20 cellular contexts compared by ENCODE assay signal in genomic region chr16:66842765-66843164, GRCh38. TPM values are rescaled to one million over a fixed set of nuclear protein-coding genes. Genes with fewer than 3 reads are reported as not detected.
DNase-seq lines count a peak whose midpoint lies in the region; ATAC-seq and TF ChIP-seq lines count a peak whose summit lies in the region.
"Had no signal": no experiment of that assay in that cellular context is flagged by ENCODE, and none has a peak within 500 bp of the region (broad histone marks: within the 10 kb centered on the region; RNA-seq: fewer than 3 reads in every experiment).

No MANE protein-coding gene starts in this region.

- H3K4me3 ChIP-seq in Karpas-422 (ENCODE audit: low read length), result no peak overlapping the region
- H3K4me3 ChIP-seq: HAP-1, lung, skin epidermis had no signal

- no peak overlapping the region for H3K9ac ChIP-seq in Karpas-422 (ENCODE audit: low read length)

- CTCF ChIA-PET in activated CD8-positive, alpha-beta memory T cell treated with anti-CD3 and anti-CD28 coated beads, Interleukin-2, amount 10 ng/mL, durations not matched to agents 7 days and 5 days (lab: Charles Lee), result interaction anchor here (1.1 to 5.4 kb wide), 3 partner anchors 12 to 30 kb away, joined by 3 to 47 read pairs (median 12); partner anchors contain the start of gene NAE1

- H3K4me2 ChIP-seq in Karpas-422 (ENCODE audit: low read depth, low read length, poor library complexity, severe bottlenecking), result no peak overlapping the region

- no peaks in the 10 kb centered on the region for H3K36me3 ChIP-seq in Karpas-422 (ENCODE audit: insufficient read depth, low read length)
- H3K36me3 ChIP-seq: HAP-1 had no signal

- H3K27me3 Mint-ChIP-seq in activated CD8-positive, alpha-beta memory T cell treated with anti-CD3 and anti-CD28 coated beads, Interleukin-2, amount 10 ng/mL, durations not matched to agents 7 days and 5 days, result peaks cover 65% of the 10 kb centered on the region
- peaks cover 98% of the 10 kb centered on the region for H3K27me3 Mint-ChIP-seq in nephron progenitor cell (ENCODE audit: low read depth, poor library complexity)

- peak; percentile 34 for DNase-seq in activated CD8-positive, alpha-beta memory T cell treated with anti-CD3 and anti-CD28 coated beads, Interleukin-2, amount 10 ng/mL, durations not matched to agents 7 days and 5 days
- DNase-seq in activated CD8-positive, alpha-beta memory T cell treated with anti-CD3 and anti-CD28 coated beads, Interleukin-2, amount 50 U/mL, for 4 hours, result no peak
- DNase-seq in NCI-H69 (lab: John Stamatoyannopoulos, UW), result peak; percentile 86
- DNase-seq in iris pigment epithelial cell (ENCODE audit: low read depth), result peak; percentile 18
- peak; percentile 17 for DNase-seq in ureter (ENCODE audit: low spot score)
- no peak for DNase-seq in Karpas-422
- DNase-seq in nephron progenitor cell, result no peak
- no peak for DNase-seq in hippocampal formation (lab: John Stamatoyannopoulos, UW)
- DNase-seq: activated CD4-positive, alpha-beta T cell treated with anti-CD3 and anti-CD28 coated beads, Interleukin-2, amount 50 U/mL, for 4 hours; CD8-positive, alpha-beta T cell; NCI-H510A treated with DMSO at 0.1 percent for 48 hours; nucleus accumbens; trophoblast cell had no signal

- no peak for ATAC-seq in activated CD8-positive, alpha-beta memory T cell treated with anti-CD3 and anti-CD28 coated beads, Interleukin-2, amount 10 ng/mL, durations not matched to agents 7 days and 5 days
- ATAC-seq: CD8-positive, alpha-beta T cell; stimulated activated effector memory CD8-positive, alpha-beta T cell treated with anti-CD3 and anti-CD28 coated beads, Interleukin-12 subunit alpha, Interleukin-12 subunit beta, amount 100 ng/mL, for 72 hours had no signal

- H3K9me3 Mint-ChIP-seq in activated CD8-positive, alpha-beta memory T cell treated with anti-CD3 and anti-CD28 coated beads, Interleukin-2, amount 10 ng/mL, durations not matched to agents 7 days and 5 days (ENCODE audit: low read depth), result no peaks in the 10 kb centered on the region
- peaks cover 15% of the 10 kb centered on the region for H3K9me3 Mint-ChIP-seq in nephron progenitor cell
- H3K9me3 Mint-ChIP-seq: activated T-helper 1 cell treated with anti-CD3 and anti-CD28 coated beads, Interleukin-12 subunit alpha, Interleukin-12 subunit beta, Interleukin-2, Interleukin-4 antibody, amounts not matched to agents 30 ng/mL and 10 ng/mL and 1 ng/mL, durations not matched to agents 14 hours and 24 hours and 36 hours; CD8-positive, alpha-beta T cell; stimulated activated effector memory CD8-positive, alpha-beta T cell treated with anti-CD3 and anti-CD28 coated beads, Interleukin-12 subunit alpha, Interleukin-12 subunit beta, amount 100 ng/mL, for 72 hours had no signal

- no peak for TF ChIP-seq CTCF in nephron progenitor cell (IDR thresholded peaks at IDR 0.05)

- H3K27ac Mint-ChIP-seq in activated CD8-positive, alpha-beta memory T cell treated with anti-CD3 and anti-CD28 coated beads, Interleukin-2, amount 10 ng/mL, durations not matched to agents 7 days and 5 days, result no peak overlapping the region
- H3K27ac Mint-ChIP-seq in nephron progenitor cell, result no peak overlapping the region
- H3K27ac Mint-ChIP-seq: activated T-helper 1 cell treated with anti-CD3 and anti-CD28 coated beads, Interleukin-12 subunit alpha, Interleukin-12 subunit beta, Interleukin-2, Interleukin-4 antibody, amounts not matched to agents 30 ng/mL and 10 ng/mL and 1 ng/mL, durations not matched to agents 14 hours and 24 hours and 36 hours; CD8-positive, alpha-beta T cell; IgD-negative memory B cell; stimulated activated effector memory CD8-positive, alpha-beta T cell treated with anti-CD3 and anti-CD28 coated beads, Interleukin-12 subunit alpha, Interleukin-12 subunit beta, amount 100 ng/mL, for 72 hours had no signal

- H3K9me3 ChIP-seq in Karpas-422 (ENCODE audit: low read length), result no peaks in the 10 kb centered on the region
- H3K9me3 ChIP-seq: HAP-1 had no signal

- H2AFZ ChIP-seq in Karpas-422 (ENCODE audit: low read length), result no peak overlapping the region

- H3K4me1 ChIP-seq in Karpas-422 (ENCODE audit: low read length), result peaks cover 7% of the 10 kb centered on the region
- H3K4me1 ChIP-seq: HAP-1 had no signal

- no peaks in the 10 kb centered on the region for H3K27me3 ChIP-seq in Karpas-422 (ENCODE audit: low read length)

- no peaks in the 10 kb centered on the region for H3K36me3 Mint-ChIP-seq in activated CD8-positive, alpha-beta memory T cell treated with anti-CD3 and anti-CD28 coated beads, Interleukin-2, amount 10 ng/mL, durations not matched to agents 7 days and 5 days
- no peaks in the 10 kb centered on the region for H3K36me3 Mint-ChIP-seq in nephron progenitor cell (ENCODE audit: low read depth)
- H3K36me3 Mint-ChIP-seq: CD8-positive, alpha-beta T cell; IgD-negative memory B cell; stimulated activated effector memory CD8-positive, alpha-beta T cell treated with anti-CD3 and anti-CD28 coated beads, Interleukin-12 subunit alpha, Interleukin-12 subunit beta, amount 100 ng/mL, for 72 hours had no signal

- H3K27ac ChIP-seq in Karpas-422 (ENCODE audit: low read length), result no peak overlapping the region
- H3K27ac ChIP-seq: skin epidermis had no signal

- peaks cover 13% of the 10 kb centered on the region for H3K4me1 Mint-ChIP-seq in activated CD8-positive, alpha-beta memory T cell treated with anti-CD3 and anti-CD28 coated beads, Interleukin-2, amount 10 ng/mL, durations not matched to agents 7 days and 5 days
- H3K4me1 Mint-ChIP-seq in nephron progenitor cell, result no peaks in the 10 kb centered on the region

- no peaks in the 10 kb centered on the region for H3K9me2 ChIP-seq in Karpas-422 (replicated peaks; ENCODE audit: insufficient read depth, low read length)

- H3K79me2 ChIP-seq in Karpas-422 (ENCODE audit: low read length), result no peaks in the 10 kb centered on the region

- H3K4me3 Mint-ChIP-seq in activated CD8-positive, alpha-beta memory T cell treated with anti-CD3 and anti-CD28 coated beads, Interleukin-2, amount 10 ng/mL, durations not matched to agents 7 days and 5 days, result no peak overlapping the region
- no peak overlapping the region for H3K4me3 Mint-ChIP-seq in nephron progenitor cell
- H3K4me3 Mint-ChIP-seq: activated T-helper 1 cell treated with anti-CD3 and anti-CD28 coated beads, Interleukin-12 subunit alpha, Interleukin-12 subunit beta, Interleukin-2, Interleukin-4 antibody, amounts not matched to agents 30 ng/mL and 10 ng/mL and 1 ng/mL, durations not matched to agents 14 hours and 24 hours and 36 hours had no signal

- H4K20me1 ChIP-seq in Karpas-422 (ENCODE audit: insufficient read depth, low read depth, low read length), result no peaks in the 10 kb centered on the region

RNA-seq across cellular contexts. Expression of gene CA7, which starts 1.4 kb away (rescaled TPM):
- not detected for total RNA-seq in activated CD8-positive, alpha-beta memory T cell treated with anti-CD3 and anti-CD28 coated beads, Interleukin-2, amount 10 ng/mL, durations not matched to agents 7 days and 5 days
- total RNA-seq in ureter, result not detected
- not detected in 2 replicates for total RNA-seq in Karpas-422 (2014; rRNA removed; shearing (Covaris generic); ENCODE audit: low replicate concordance)
- total RNA-seq: CD8-positive, alpha-beta T cell; endothelial cell of umbilical vein; lung had no signal

RNA-seq across cellular contexts. Expression of gene NAE1, which starts 12.0 kb away (rescaled TPM):
- total RNA-seq in activated CD8-positive, alpha-beta memory T cell treated with anti-CD3 and anti-CD28 coated beads, Interleukin-2, amount 10 ng/mL, durations not matched to agents 7 days and 5 days, result 10 to 100 TPM; 81.1 to 88.5 TPM
- 67.8 TPM for total RNA-seq in ureter
- total RNA-seq in Karpas-422 (2014; rRNA removed; shearing (Covaris generic); ENCODE audit: low replicate concordance), result 60.4 and 112 TPM in 2 replicates

RNA-seq across cellular contexts. Expression of gene PDP2, which starts 37.5 kb away (rescaled TPM):
- 10 to 100 TPM; 29.2 to 33.3 TPM for total RNA-seq in activated CD8-positive, alpha-beta memory T cell treated with anti-CD3 and anti-CD28 coated beads, Interleukin-2, amount 10 ng/mL, durations not matched to agents 7 days and 5 days
- total RNA-seq in ureter, result 11.5 TPM
- 7.7 and 11.7 TPM in 2 replicates for total RNA-seq in Karpas-422 (2014; rRNA removed; shearing (Covaris generic); ENCODE audit: low replicate concordance)

RNA-seq across cellular contexts. Expression of gene TERB1, which starts 41.4 kb away (rescaled TPM):
- total RNA-seq in activated CD8-positive, alpha-beta memory T cell treated with anti-CD3 and anti-CD28 coated beads, Interleukin-2, amount 10 ng/mL, durations not matched to agents 7 days and 5 days, result under 1 TPM in 1 of 2 experiments, not detected in 1; 0.47 TPM
- 1.0 TPM for total RNA-seq in ureter
- not detected in 2 replicates for total RNA-seq in Karpas-422 (2014; rRNA removed; shearing (Covaris generic); ENCODE audit: low replicate concordance)
- total RNA-seq: CD8-positive, alpha-beta T cell; endothelial cell of umbilical vein; lung had no signal

Comparison
In these comparisons a context has a peak if more than half of its experiments do, and no peak if none do; other contexts are left out.
1. DNase-seq: peak in activated CD8-positive, alpha-beta memory T cell treated with anti-CD3 and anti-CD28 coated beads, Interleukin-2, amount 10 ng/mL, durations not matched to agents 7 days and 5 days (single experiment), NCI-H69 (single experiment), iris pigment epithelial cell (single experiment) and ureter (single experiment); none in activated CD8-positive, alpha-beta memory T cell treated with anti-CD3 and anti-CD28 coated beads, Interleukin-2, amount 50 U/mL, for 4 hours (single experiment), Karpas-422 (single experiment), nephron progenitor cell (single experiment) and hippocampal formation (0 of 2).